ENCODE assay signal across 8 cellular contexts in the genomic region with DNA sequence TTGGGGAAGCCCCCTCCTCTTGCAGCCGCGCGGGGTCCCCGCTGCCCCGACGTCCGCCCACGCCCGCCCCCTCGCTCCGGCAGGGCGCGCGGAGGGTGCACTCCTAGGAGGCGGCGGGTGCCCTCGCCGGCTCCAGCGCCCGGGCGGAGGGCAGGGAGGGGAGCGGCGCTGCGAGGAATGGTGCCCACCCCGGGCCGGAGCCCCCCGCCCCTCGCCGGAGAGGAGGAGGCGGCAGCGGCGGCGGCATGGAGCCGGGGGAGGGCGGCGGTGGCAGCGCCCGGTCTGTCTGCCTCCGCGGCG. TPM values are rescaled to one million over a fixed set of nuclear protein-coding genes. Genes with fewer than 3 reads are reported as not detected.
DNase-seq lines count a peak whose midpoint lies in the region; ATAC-seq and TF ChIP-seq lines count a peak whose summit lies in the region.

No MANE protein-coding gene starts in this region.

- no peak overlapping the region for H2AFZ ChIP-seq in parathyroid adenoma

- H3K9me3 ChIP-seq in parathyroid adenoma (ENCODE audit: control insufficient read depth, low read length): no peaks in the 10 kb centered on the region

- peaks cover 31% of the 10 kb centered on the region for H3K27me3 ChIP-seq in brain microvascular endothelial cell (replicated peaks)
- H3K27me3 ChIP-seq in parathyroid adenoma (ENCODE audit: control insufficient read depth, insufficient read depth, low read length): no peaks in the 10 kb centered on the region

- no peaks in the 10 kb centered on the region for H3K36me3 Mint-ChIP-seq in activated CD4-positive, alpha-beta T cell treated with anti-CD3 and anti-CD28 coated beads, Interleukin-2, amount 10 ng/mL, durations not matched to agents 24 days and 14 days (ENCODE audit: low read depth)

- no peak overlapping the region for H3K4me3 Mint-ChIP-seq in activated CD4-positive, alpha-beta T cell treated with anti-CD3 and anti-CD28 coated beads, Interleukin-2, amount 10 ng/mL, durations not matched to agents 24 days and 14 days

- H3K27ac Mint-ChIP-seq in activated CD4-positive, alpha-beta T cell treated with anti-CD3 and anti-CD28 coated beads, Interleukin-2, amount 10 ng/mL, durations not matched to agents 24 days and 14 days: no peak overlapping the region

- H3K9ac ChIP-seq in parathyroid adenoma: no peak overlapping the region

- peak; percentile 1 for ATAC-seq in GM18868 (IDR thresholded peaks at IDR 0.05; ENCODE audit: unreplicated experiment)
- peak; percentile 8 for ATAC-seq in HG02885 (IDR thresholded peaks at IDR 0.05; ENCODE audit: poor library complexity, unreplicated experiment)
- ATAC-seq in left colon: no peak

- in situ Hi-C loops in brain microvascular endothelial cell (cut with HindIII; ENCODE audit: low pct_ligation_motif_present, low sequenced_read_pairs): no loop called here

- peak overlapping the region; percentile 48 for H3K4me2 ChIP-seq in parathyroid adenoma (ENCODE audit: low read length)

- H3K9me3 Mint-ChIP-seq in activated CD4-positive, alpha-beta T cell treated with anti-CD3 and anti-CD28 coated beads, Interleukin-2, amount 10 ng/mL, durations not matched to agents 24 days and 14 days: no peaks in the 10 kb centered on the region

- H3K36me3 ChIP-seq in brain microvascular endothelial cell (replicated peaks): no peaks in the 10 kb centered on the region
- H3K36me3 ChIP-seq in parathyroid adenoma (ENCODE audit: control insufficient read depth, insufficient read depth, low read length): no peaks in the 10 kb centered on the region

- H3K4me3 ChIP-seq in brain microvascular endothelial cell (ENCODE audit: low read depth, low read length) (peak overlapping the region; percentile 57), parathyroid adenoma (ENCODE audit: low read depth, low read length) (no peak overlapping the region)

- DNase-seq in brain microvascular endothelial cell (no peak), left colon (no peak), GM19240 (ENCODE audit: insufficient read length, low spot score) (no peak), foreskin melanocyte (no peak)
- DNase-seq in activated CD4-positive, alpha-beta T cell treated with anti-CD3 and anti-CD28 coated beads, Interleukin-2, amount 10 ng/mL, durations not matched to agents 24 days and 14 days: no peak

- H3K79me2 ChIP-seq in parathyroid adenoma: no peaks in the 10 kb centered on the region

- H3K27ac ChIP-seq in brain microvascular endothelial cell (no peak overlapping the region), parathyroid adenoma (no peak overlapping the region)

- H3K27me3 Mint-ChIP-seq in activated CD4-positive, alpha-beta T cell treated with anti-CD3 and anti-CD28 coated beads, Interleukin-2, amount 10 ng/mL, durations not matched to agents 24 days and 14 days: peaks cover 60% of the 10 kb centered on the region

- H3K4me1 ChIP-seq in parathyroid adenoma: peaks cover 2% of the 10 kb centered on the region

- TF ChIP-seq CTCF in brain microvascular endothelial cell (IDR thresholded peaks at IDR 0.05; ENCODE audit: low read depth, low read length, missing control alignments): no peak
- no peak for TF ChIP-seq CTCF in parathyroid adenoma (IDR thresholded peaks at IDR 0.05)

- H3K4me1 Mint-ChIP-seq in activated CD4-positive, alpha-beta T cell treated with anti-CD3 and anti-CD28 coated beads, Interleukin-2, amount 10 ng/mL, durations not matched to agents 24 days and 14 days: peaks cover 21% of the 10 kb centered on the region

- intact Hi-C loops in activated CD4-positive, alpha-beta T cell treated with anti-CD3 and anti-CD28 coated beads, Interleukin-2, amount 10 ng/mL, durations not matched to agents 24 days and 14 days (cut with micrococcal nuclease): loop anchor here (10.0 kb wide), 1 partner anchor 808 kb away; a partner anchor contains a TSS
- intact Hi-C loops in left colon (cut with DNase I, micrococcal nuclease): no loop called here

RNA-seq across cellular contexts. Expression of a gene that starts 0.5 kb away (rescaled TPM):
- 1.6 and 1.9 TPM in 2 replicates for total RNA-seq in activated CD4-positive, alpha-beta T cell treated with anti-CD3 and anti-CD28 coated beads, Interleukin-2, amount 10 ng/mL, durations not matched to agents 24 days and 14 days
- 1 to 10 TPM; 1.0 to 1.8 TPM for total RNA-seq in left colon
